17 cellular contexts compared by ENCODE assay signal in the genomic region with DNA sequence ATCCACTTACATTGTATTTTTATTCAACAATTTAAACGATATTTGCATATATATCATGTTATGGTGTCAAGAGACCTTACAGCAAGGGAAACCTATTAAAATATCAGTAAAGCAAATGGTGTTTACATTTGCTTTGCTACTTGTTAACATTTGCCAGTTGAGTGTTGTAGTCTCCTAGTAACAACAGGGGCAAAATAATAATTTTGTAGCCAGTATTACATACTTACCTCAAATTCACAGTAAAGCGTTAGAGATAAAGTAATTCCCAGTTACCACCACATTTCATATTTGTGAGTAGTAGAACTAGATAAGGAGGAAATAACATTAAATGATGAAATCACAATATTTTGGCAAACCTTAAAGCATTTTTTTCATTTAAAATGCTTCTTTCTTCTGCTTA.
"Had no signal": no experiment of that assay in that cellular context is flagged by ENCODE, and none has a peak within 500 bp of the region (broad histone marks: within the 10 kb centered on the region; RNA-seq: fewer than 3 reads in every experiment).

No MANE protein-coding gene starts in this region.

- H3K4me1 ChIP-seq: body of pancreas, foreskin keratinocyte had no signal

- H3K4me3 ChIP-seq: body of pancreas, hepatocyte had no signal

- H3K27me3 ChIP-seq: body of pancreas, foreskin keratinocyte, hepatocyte had no signal

- H3K27ac ChIP-seq: body of pancreas, foreskin keratinocyte, hepatocyte, parathyroid adenoma had no signal

- H3K9ac ChIP-seq: parathyroid adenoma had no signal

- DNase-seq: activated CD4-positive, alpha-beta T cell treated with anti-CD3 and anti-CD28 coated beads for 48 hours; activated CD4-positive, CD25-positive, alpha-beta regulatory T cell; activated CD8-positive, alpha-beta T cell treated with anti-CD3 and anti-CD28 coated beads for 36 hours; activated naive CD4-positive, alpha-beta T cell; activated naive CD8-positive, alpha-beta T cell treated with anti-CD3 and anti-CD28 coated beads for 36 hours; activated T-cell treated with anti-CD3 and anti-CD28 coated beads, Interleukin-2, amount 50 U/mL, for 1 hour; amygdala; body of pancreas; foreskin keratinocyte; islet precursor cell; left colon; midbrain; stimulated activated CD4-positive, alpha-beta T cell treated with anti-CD3 and anti-CD28 coated beads, Interleukin-4, amount 100 ng/mL, for 24 hours; stimulated activated naive B cell treated with anti-CD40 and anti-IgM and Interleukin-4, amounts not matched to agents 10 μg/mL and 1 μg/mL and 100 μg/mL, for 72 hours; T1000 had no signal

- H3K9me3 ChIP-seq: body of pancreas had no signal
